ENCODE assay signal across 19 cellular contexts in the genomic region with DNA sequence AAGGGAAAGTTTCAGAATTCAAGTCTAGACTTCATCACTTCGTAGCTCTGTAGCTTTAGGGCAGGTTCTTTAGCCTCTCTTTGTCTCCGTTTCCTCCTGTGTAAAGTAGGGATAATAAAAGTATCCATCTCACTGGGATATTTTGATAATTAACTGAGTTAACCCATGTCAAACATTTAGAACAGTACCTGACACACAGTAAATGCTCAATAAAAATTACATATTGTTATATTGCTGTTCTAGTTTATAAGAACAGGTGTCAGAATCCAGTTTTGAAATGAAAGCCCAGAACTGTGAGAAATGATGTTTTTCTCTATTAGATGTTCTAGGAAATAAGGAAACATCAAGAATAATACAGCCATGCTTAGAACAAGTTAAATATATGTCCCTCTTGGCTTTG. TPM values are rescaled to one million over a fixed set of nuclear protein-coding genes. Genes with fewer than 3 reads are reported as not detected.
DNase-seq lines count a peak whose midpoint lies in the region; ATAC-seq, FAIRE-seq and TF ChIP-seq lines count a peak whose summit lies in the region.
"Had no signal": no experiment of that assay in that cellular context is flagged by ENCODE, and none has a peak within 500 bp of the region (broad histone marks: within the 10 kb centered on the region; RNA-seq: fewer than 3 reads in every experiment).

No MANE protein-coding gene starts in this region.

- intact Hi-C loops in OCI-LY7 (cut with micrococcal nuclease; ENCODE audit: unreplicated experiment) = no loop called here
- intact Hi-C loops in GM12878 (cut with micrococcal nuclease; ENCODE audit: unreplicated experiment) = loop anchor here (5.0 kb wide), 2 partner anchors 40 to 285 kb away; partner anchors contain the start of gene POLR3E

- H3K9me2 ChIP-seq in OCI-LY7 (ENCODE audit: insufficient read depth, low read length) = no peaks in the 10 kb centered on the region

- no peak overlapping the region for H3K27ac Mint-ChIP-seq in activated naive CD4-positive, alpha-beta T cell treated with anti-CD3 and anti-CD28 coated beads, Interleukin-2, amount 50 U/mL, for 24 hours
- no peak overlapping the region for H3K27ac Mint-ChIP-seq in activated naive CD4-positive, alpha-beta T cell treated with anti-CD3 and anti-CD28 coated beads, Interleukin-2, amount 10 ng/mL, durations not matched to agents 7 days and 5 days
- no peak overlapping the region for H3K27ac Mint-ChIP-seq in osteocyte (ENCODE audit: unreplicated experiment)
- H3K27ac Mint-ChIP-seq: CD14-positive monocyte, GM23338 had no signal

- no peak for TF ChIP-seq RAD21 in GM12878 (IDR thresholded peaks at IDR 0.05; ENCODE audit: insufficient read depth, low read depth, low read length)

- H3K4me1 Mint-ChIP-seq in activated naive CD4-positive, alpha-beta T cell treated with anti-CD3 and anti-CD28 coated beads, Interleukin-2, amount 50 U/mL, for 24 hours = peaks cover 79% of the 10 kb centered on the region
- peaks cover 31% of the 10 kb centered on the region for H3K4me1 Mint-ChIP-seq in activated naive CD4-positive, alpha-beta T cell treated with anti-CD3 and anti-CD28 coated beads, Interleukin-2, amount 10 ng/mL, durations not matched to agents 7 days and 5 days
- peaks cover 19% of the 10 kb centered on the region for H3K4me1 Mint-ChIP-seq in osteocyte (ENCODE audit: unreplicated experiment)

- SMC1A ChIA-PET in GM12878 (lab: Charles Lee; ENCODE audit: uncharacterized antibody, unreplicated experiment) = interaction anchor here (0.7 to 25.5 kb wide), 18 partner anchors 9 to 197 kb away, joined by 3 to 567 read pairs (median 4); no protein-coding TSS in a partner anchor

- 48% methylated on average over 2 of the region's 2 CpGs for WGBS in GM12878 (ENCODE audit: insufficient coverage, insufficient replicate concordance, low lambda C conversion rate, missing lambda C conversion rate)

- peaks cover 18% of the 10 kb centered on the region; the same call in 1 of the 2 replicates for H3K79me2 ChIP-seq in OCI-LY7 (ENCODE audit: insufficient read depth, low read depth, low read length)
- H3K79me2 ChIP-seq in GM12878 (ENCODE audit: control insufficient read depth, insufficient read depth, low read length) = peaks cover 22% of the 10 kb centered on the region

- H3K4me3 ChIP-seq in OCI-LY7 (ENCODE audit: low read depth, low read length, poor library complexity, severe bottlenecking) (no peak overlapping the region), GM12878 (no peak overlapping the region; the same call in 1 of the 2 replicates)
- H3K4me3 ChIP-seq: GM23338 had no signal

- H3K9me3 Mint-ChIP-seq in activated naive CD4-positive, alpha-beta T cell treated with anti-CD3 and anti-CD28 coated beads, Interleukin-2, amount 50 U/mL, for 24 hours = no peaks in the 10 kb centered on the region
- H3K9me3 Mint-ChIP-seq in activated naive CD4-positive, alpha-beta T cell treated with anti-CD3 and anti-CD28 coated beads, Interleukin-2, amount 10 ng/mL, durations not matched to agents 7 days and 5 days = no peaks in the 10 kb centered on the region
- H3K9me3 Mint-ChIP-seq in osteocyte (ENCODE audit: unreplicated experiment) = no peaks in the 10 kb centered on the region
- H3K9me3 Mint-ChIP-seq: CD14-positive monocyte, GM23338, IgD-negative memory B cell had no signal

- H3K9me3 ChIP-seq in OCI-LY7 (ENCODE audit: low read length) = no peaks in the 10 kb centered on the region
- no peaks in the 10 kb centered on the region for H3K9me3 ChIP-seq in GM12878 (replicated peaks; ENCODE audit: control insufficient read depth, insufficient read depth, low read length)

- POLR2A ChIA-PET in OCI-LY7 (lab: Charles Lee) (interaction anchor here (0.6 to 0.7 kb wide), 4 partner anchors 10 to 166 kb away, joined by 3 to 6 read pairs (median 3); no protein-coding TSS in a partner anchor), GM12878 (lab: Charles Lee) (interaction anchor here (0.6 to 1.4 kb wide), 8 partner anchors 10 to 1837 kb away, joined by 3 to 8 read pairs (median 6); no protein-coding TSS in a partner anchor)

- H3K4me1 ChIP-seq in OCI-LY7 (ENCODE audit: insufficient read depth, low read length, poor library complexity, severe bottlenecking) = peaks cover 26% of the 10 kb centered on the region
- H3K4me1 ChIP-seq in GM12878 (ENCODE audit: control insufficient read depth, insufficient read depth, low read length) = peaks cover 32% of the 10 kb centered on the region

- H3K36me3 ChIP-seq in OCI-LY7 (ENCODE audit: insufficient read depth, low read length) (no peaks in the 10 kb centered on the region), GM12878 (ENCODE audit: control insufficient read depth in 2 of 2, insufficient read depth in 2 of 2, low read length in 1 of 2) (no peaks in the 10 kb centered on the region)

- H3K27me3 ChIP-seq in GM12878 (replicated peaks in 1 of 2; ENCODE audit: control insufficient read depth in 2 of 2, insufficient read depth in 2 of 2, low read length in 1 of 2) = no peaks in the 10 kb centered on the region

- H4K20me1 ChIP-seq in OCI-LY7 (ENCODE audit: insufficient read depth, low read length) = no peaks in the 10 kb centered on the region
- no peaks in the 10 kb centered on the region; the same call in 1 of the 2 replicates for H4K20me1 ChIP-seq in GM12878 (ENCODE audit: control insufficient read depth, insufficient read depth)

- H2AFZ ChIP-seq in OCI-LY7 (ENCODE audit: low read length) (no peak overlapping the region), GM12878 (ENCODE audit: control insufficient read depth, low read depth, low read length) (no peak overlapping the region)
- H2AFZ ChIP-seq: GM23338 had no signal

- no peak for DNase-seq in activated naive CD4-positive, alpha-beta T cell treated with anti-CD3 and anti-CD28 coated beads, Interleukin-2, amount 10 ng/mL, durations not matched to agents 7 days and 5 days
- DNase-seq in OCI-LY7 (ENCODE audit: low spot score) (no peak), GM12878 (ENCODE audit: low read depth, low spot score) (no peak), osteocyte (ENCODE audit: extremely low spot score, unreplicated experiment) (no peak)
- DNase-seq: DMS53, H7, KG1 had no signal

- H3K4me2 ChIP-seq in OCI-LY7 (ENCODE audit: low read length) = no peak overlapping the region
- H3K4me2 ChIP-seq in GM12878 (ENCODE audit: control insufficient read depth, insufficient read depth) = peak overlapping the region; percentile 30
- H3K4me2 ChIP-seq: GM23338 had no signal

- H3K27ac ChIP-seq in OCI-LY7 (ENCODE audit: low read depth, low read length, poor library complexity, severe bottlenecking) (no peak overlapping the region), GM12878 (ENCODE audit: control insufficient read depth, insufficient read depth) (no peak overlapping the region)
- H3K27ac ChIP-seq: 22Rv1 had no signal

- H3K36me3 Mint-ChIP-seq in activated naive CD4-positive, alpha-beta T cell treated with anti-CD3 and anti-CD28 coated beads, Interleukin-2, amount 50 U/mL, for 24 hours = no peaks in the 10 kb centered on the region
- peaks cover 7% of the 10 kb centered on the region for H3K36me3 Mint-ChIP-seq in activated naive CD4-positive, alpha-beta T cell treated with anti-CD3 and anti-CD28 coated beads, Interleukin-2, amount 10 ng/mL, durations not matched to agents 7 days and 5 days
- peaks cover 3% of the 10 kb centered on the region for H3K36me3 Mint-ChIP-seq in osteocyte (ENCODE audit: unreplicated experiment)

- no peak for FAIRE-seq in GM12878 (lab: Jason Lieb, UNC)
- FAIRE-seq: GM12891 had no signal

- no peaks in the 10 kb centered on the region for H3K27me3 Mint-ChIP-seq in activated naive CD4-positive, alpha-beta T cell treated with anti-CD3 and anti-CD28 coated beads, Interleukin-2, amount 50 U/mL, for 24 hours
- peaks cover 8% of the 10 kb centered on the region for H3K27me3 Mint-ChIP-seq in activated naive CD4-positive, alpha-beta T cell treated with anti-CD3 and anti-CD28 coated beads, Interleukin-2, amount 10 ng/mL, durations not matched to agents 7 days and 5 days
- H3K27me3 Mint-ChIP-seq in osteocyte (ENCODE audit: unreplicated experiment) = no peaks in the 10 kb centered on the region
- H3K27me3 Mint-ChIP-seq: IgD-negative memory B cell had no signal

- H3K4me3 Mint-ChIP-seq in activated naive CD4-positive, alpha-beta T cell treated with anti-CD3 and anti-CD28 coated beads, Interleukin-2, amount 50 U/mL, for 24 hours = peak overlapping the region; percentile 30
- no peak overlapping the region for H3K4me3 Mint-ChIP-seq in activated naive CD4-positive, alpha-beta T cell treated with anti-CD3 and anti-CD28 coated beads, Interleukin-2, amount 10 ng/mL, durations not matched to agents 7 days and 5 days
- no peak overlapping the region for H3K4me3 Mint-ChIP-seq in osteocyte (ENCODE audit: unreplicated experiment)
- H3K4me3 Mint-ChIP-seq: CD14-positive monocyte, GM23338 had no signal

- no peak for ATAC-seq in GM12878
- ATAC-seq in GM19463 (IDR thresholded peaks at IDR 0.05; ENCODE audit: unreplicated experiment) = no peak
- no peak for ATAC-seq in GM18907 (IDR thresholded peaks at IDR 0.05; ENCODE audit: unreplicated experiment)
- no peak for ATAC-seq in GM21528 (IDR thresholded peaks at IDR 0.05; ENCODE audit: low FRiP score, unreplicated experiment)
- ATAC-seq: GM23338 had no signal

- in situ Hi-C loops in GM12878 (cut with MboI) = no loop called here

- BruUV-seq in OCI-LY7 (replicated peaks; lab: Mats Ljungman, UMichigan) (TSS peak; percentile 9), GM12878 (replicated peaks; lab: Mats Ljungman, UMichigan) (no TSS peak)

- CTCF ChIA-PET in activated naive CD4-positive, alpha-beta T cell treated with anti-CD3 and anti-CD28 coated beads, Interleukin-2, amount 10 ng/mL, durations not matched to agents 7 days and 5 days (lab: Charles Lee) = interaction anchor here (4.2 kb wide), 1 partner anchor 65 kb away, joined by 31 read pairs; no protein-coding TSS in a partner anchor
- CTCF ChIA-PET in OCI-LY7 (lab: Charles Lee; ENCODE audit: unreplicated experiment) (interaction anchor here (0.6 to 0.9 kb wide), 2 partner anchors 17 to 66 kb away, joined by 3 read pairs; no protein-coding TSS in a partner anchor), GM12878 (lab: Yijun Ruan, JAX) (interaction anchor here (0.6 to 20.1 kb wide), 8 partner anchors 10 to 176 kb away, joined by 3 to 686 read pairs (median 3); no protein-coding TSS in a partner anchor)

- no peak overlapping the region for H3K9ac ChIP-seq in GM12878 (ENCODE audit: control insufficient read depth, insufficient read depth, low read length)

- no peak for TF ChIP-seq EP300 in GM12878 (IDR thresholded peaks at IDR 0.05; ENCODE audit: borderline replicate concordance in 1 of 2, control insufficient read depth in 1 of 2, low read depth in 2 of 2, low read length in 2 of 2)

- TF ChIP-seq CTCF in OCI-LY7 (conservative IDR thresholded peaks at IDR 0.05; ENCODE audit: low read length) = no peak
- no peak for TF ChIP-seq CTCF in GM12878 (IDR thresholded peaks at IDR 0.05 in 2 of 3, conservative IDR thresholded peaks at IDR 0.05 in 1 of 3; ENCODE audit: control insufficient read depth in 2 of 3, extremely low read depth in 1 of 3, insufficient read depth in 1 of 3, low read depth in 3 of 3, low read length in 3 of 3)
- no peak for TF ChIP-seq CTCF in osteocyte (IDR thresholded peaks at IDR 0.05)

- RAD21 ChIA-PET in GM12878 (lab: Charles Lee; ENCODE audit: unreplicated experiment) = interaction anchor here (0.6 to 22.7 kb wide), 15 partner anchors 9 to 176 kb away, joined by 3 to 466 read pairs (median 6); no protein-coding TSS in a partner anchor

- TF ChIP-seq POLR2A in GM12878 (IDR thresholded peaks at IDR 0.05; ENCODE audit: low read depth, low read length) = no peak

RNA-seq across cellular contexts. Expression of gene MOSMO, which starts 4.3 kb away (rescaled TPM):
- 6.8 and 9.6 TPM in 2 replicates for total RNA-seq in OCI-LY7 (2014; rRNA removed; shearing (Covaris generic))
- total RNA-seq in OCI-LY7 (2022) = 9.8 TPM in 2 replicates
- 70.8 and 76.9 TPM in 2 replicates for total RNA-seq in GM12878 (2013; cell fraction: nucleolus; rRNA removed)
- total RNA-seq in GM12878 (2014; rRNA removed) = 16.6 and 19.5 TPM in 2 replicates
- total RNA-seq in GM12878 (2014; rRNA removed; fragmentation: Illumina TruSeq; extraction: Trizol) = 15.4 and 18.9 TPM in 2 replicates
- 10.0 and 10.9 TPM in 2 replicates for total RNA-seq in GM12878 (2021)
- polyA plus RNA-seq in GM12878 (2011; ENCODE audit: low read depth) = 6.6 TPM
- polyA plus RNA-seq in GM12878 (2011; rRNA removed) = 26.7 and 32.7 TPM in 2 replicates
- 12.3 and 13.2 TPM in 2 replicates for polyA plus RNA-seq in GM12878 (2011; cell fraction: cytosol; rRNA removed)
- polyA plus RNA-seq in GM12878 (2011; cell fraction: nucleus; rRNA removed) = 33.0 and 34.8 TPM in 2 replicates
- 5.6 and 6.0 TPM in 2 replicates for polyA plus RNA-seq in GM12878 (2012)
- 20.8 and 22.8 TPM in 2 replicates for polyA plus RNA-seq in GM12878 (2014; fragmentation: Illumina TruSeq; extraction: Trizol)
- 1 to 10 TPM; 2.2 to 7.3 TPM for polyA plus RNA-seq in GM12878 (2014; fragmentation: Nextera tagmentation; extraction: Ambion mirVana)
- polyA plus RNA-seq in GM12878 (2014; rRNA removed) = 13.4 and 13.5 TPM in 2 replicates
- 1 to 10 TPM; 1.7 to 2.5 TPM for polyA plus RNA-seq in GM12878 (2016; fragmentation: Nextera tagmentation; extraction: Ambion mirVana)
- 14.6 and 16.9 TPM in 2 replicates for polyA minus RNA-seq in GM12878 (2011; rRNA and poly(A)+ RNA removed)
- polyA minus RNA-seq in GM12878 (2011; cell fraction: cytosol; rRNA and poly(A)+ RNA removed) = 5.1 and 5.3 TPM in 2 replicates
- polyA minus RNA-seq in GM12878 (2011; cell fraction: nucleus; rRNA and poly(A)+ RNA removed) = 16.9 and 21.7 TPM in 2 replicates
- 12.4 and 16.8 TPM in 2 replicates for total RNA-seq in osteocyte

RNA-seq across cellular contexts. Expression of gene PDZD9, which starts 11.3 kb away (rescaled TPM):
- not detected in 2 replicates for total RNA-seq in OCI-LY7 (2014; rRNA removed; shearing (Covaris generic))
- not detected in 2 replicates for total RNA-seq in OCI-LY7 (2022)
- not detected in 2 replicates for total RNA-seq in GM12878 (2013; cell fraction: nucleolus; rRNA removed)
- total RNA-seq in GM12878 (2014; rRNA removed) = not detected in 2 replicates
- total RNA-seq in GM12878 (2014; rRNA removed; fragmentation: Illumina TruSeq; extraction: Trizol) = not detected in 2 replicates
- not detected in 2 replicates for total RNA-seq in GM12878 (2021)
- not detected for polyA plus RNA-seq in GM12878 (2011; ENCODE audit: low read depth)
- polyA plus RNA-seq in GM12878 (2011; rRNA removed) = not detected in 2 replicates
- not detected in 2 replicates for polyA plus RNA-seq in GM12878 (2011; cell fraction: cytosol; rRNA removed)
- polyA plus RNA-seq in GM12878 (2011; cell fraction: nucleus; rRNA removed) = not detected in 2 replicates
- not detected in 2 replicates for polyA plus RNA-seq in GM12878 (2012)
- polyA plus RNA-seq in GM12878 (2014; fragmentation: Illumina TruSeq; extraction: Trizol) = not detected in 2 replicates
- under 1 TPM; 0.07 to 0.13 TPM for polyA plus RNA-seq in GM12878 (2014; fragmentation: Nextera tagmentation; extraction: Ambion mirVana)
- polyA plus RNA-seq in GM12878 (2014; rRNA removed) = not detected in 2 replicates
- under 1 TPM in 1 of 2 experiments, not detected in 1; 0.15 TPM for polyA plus RNA-seq in GM12878 (2016; fragmentation: Nextera tagmentation; extraction: Ambion mirVana)
- polyA minus RNA-seq in GM12878 (2011; rRNA and poly(A)+ RNA removed) = not detected in 2 replicates
- polyA minus RNA-seq in GM12878 (2011; cell fraction: cytosol; rRNA and poly(A)+ RNA removed) = not detected in 2 replicates
- polyA minus RNA-seq in GM12878 (2011; cell fraction: nucleus; rRNA and poly(A)+ RNA removed) = not detected in 2 replicates
- total RNA-seq in osteocyte = not detected in 2 replicates
- total RNA-seq: A673, GM23338, H7, HT1080 had no signal
- polyA plus RNA-seq: BJ, IgD-negative memory B cell had no signal

RNA-seq across cellular contexts. Expression of gene UQCRC2, which starts 59.1 kb away (rescaled TPM):
- 121 and 129 TPM in 2 replicates for total RNA-seq in OCI-LY7 (2014; rRNA removed; shearing (Covaris generic))
- total RNA-seq in OCI-LY7 (2022) = 202 and 210 TPM in 2 replicates
- 460 and 484 TPM in 2 replicates for total RNA-seq in GM12878 (2013; cell fraction: nucleolus; rRNA removed)
- 357 and 361 TPM in 2 replicates for total RNA-seq in GM12878 (2014; rRNA removed)
- total RNA-seq in GM12878 (2014; rRNA removed; fragmentation: Illumina TruSeq; extraction: Trizol) = 422 and 424 TPM in 2 replicates
- 307 and 335 TPM in 2 replicates for total RNA-seq in GM12878 (2021)
- polyA plus RNA-seq in GM12878 (2011; ENCODE audit: low read depth) = 181 TPM
- 563 and 679 TPM in 2 replicates for polyA plus RNA-seq in GM12878 (2011; rRNA removed)
- polyA plus RNA-seq in GM12878 (2011; cell fraction: cytosol; rRNA removed) = 391 and 397 TPM in 2 replicates
- 391 and 477 TPM in 2 replicates for polyA plus RNA-seq in GM12878 (2011; cell fraction: nucleus; rRNA removed)
- polyA plus RNA-seq in GM12878 (2012) = 254 and 308 TPM in 2 replicates
- polyA plus RNA-seq in GM12878 (2014; fragmentation: Illumina TruSeq; extraction: Trizol) = 324 and 389 TPM in 2 replicates
- polyA plus RNA-seq in GM12878 (2014; fragmentation: Nextera tagmentation; extraction: Ambion mirVana) = 100 to 1,000 TPM; 256 to 277 TPM
- 239 and 273 TPM in 2 replicates for polyA plus RNA-seq in GM12878 (2014; rRNA removed)
- 100 to 1,000 TPM; 330 to 340 TPM for polyA plus RNA-seq in GM12878 (2016; fragmentation: Nextera tagmentation; extraction: Ambion mirVana)
- polyA minus RNA-seq in GM12878 (2011; rRNA and poly(A)+ RNA removed) = 619 and 752 TPM in 2 replicates
- 157 and 190 TPM in 2 replicates for polyA minus RNA-seq in GM12878 (2011; cell fraction: cytosol; rRNA and poly(A)+ RNA removed)
- 148 and 220 TPM in 2 replicates for polyA minus RNA-seq in GM12878 (2011; cell fraction: nucleus; rRNA and poly(A)+ RNA removed)
- 187 and 200 TPM in 2 replicates for total RNA-seq in osteocyte
